ENCODE assay signal across 17 cellular contexts in the genomic region with DNA sequence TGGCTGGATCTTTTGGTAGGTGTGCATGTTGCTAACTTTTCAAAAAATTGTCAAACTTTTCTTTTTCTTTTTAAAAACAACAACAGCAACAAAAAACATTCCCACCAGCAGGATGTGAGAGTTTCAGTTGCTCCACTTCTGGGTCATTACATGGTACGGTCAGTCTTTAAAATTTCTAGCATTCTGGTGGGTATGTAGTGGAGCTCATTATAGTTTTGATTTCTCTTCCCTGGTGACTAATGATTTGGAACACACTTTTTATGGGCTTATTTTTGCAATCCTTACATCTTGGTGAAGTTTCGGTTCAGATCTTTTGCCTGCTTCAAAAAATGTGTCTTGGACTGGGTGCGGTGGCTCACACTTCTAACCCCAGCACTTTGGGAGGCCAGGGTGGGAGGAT.
"Had no signal": no experiment of that assay in that cellular context is flagged by ENCODE, and none has a peak within 500 bp of the region (broad histone marks: within the 10 kb centered on the region; RNA-seq: fewer than 3 reads in every experiment).

No MANE protein-coding gene starts in this region.

- H3K4me3 Mint-ChIP-seq: naive thymus-derived CD4-positive, alpha-beta T cell; stimulated activated naive B cell treated with anti-CD40 and anti-IgM and Interleukin-4, amounts not matched to agents 10 μg/mL and 1 μg/mL and 100 μg/mL, for 72 hours; stimulated activated naive CD8-positive, alpha-beta T cell treated with anti-CD3 and anti-CD28 coated beads, Interleukin-15, amount 100 ng/mL, for 72 hours; type B pancreatic cell had no signal

- H3K27me3 Mint-ChIP-seq: naive thymus-derived CD4-positive, alpha-beta T cell; stimulated activated naive B cell treated with anti-CD40 and anti-IgM and Interleukin-4, amounts not matched to agents 10 μg/mL and 1 μg/mL and 100 μg/mL, for 72 hours; stimulated activated naive CD8-positive, alpha-beta T cell treated with anti-CD3 and anti-CD28 coated beads, Interleukin-15, amount 100 ng/mL, for 72 hours; type B pancreatic cell had no signal

- H3K4me1 ChIP-seq: psoas muscle had no signal

- DNase-seq: dermis blood vessel endothelial cell; erythroblast; heart left ventricle; hippocampal formation; mesendoderm; naive thymus-derived CD4-positive, alpha-beta T cell; psoas muscle; stimulated activated CD4-positive, alpha-beta T cell treated with anti-CD3 and anti-CD28 coated beads, Interleukin-2, amount 100 ng/mL, for 24 hours; stimulated activated CD4-positive, alpha-beta T cell treated with anti-CD3 and anti-CD28 coated beads, Interleukin-4, amount 100 ng/mL, for 4 hours; stimulated activated naive B cell treated with anti-CD40 and anti-IgM and Interleukin-4, amounts not matched to agents 10 μg/mL and 1 μg/mL and 100 μg/mL, for 72 hours; stimulated activated naive CD8-positive, alpha-beta T cell treated with anti-CD3 and anti-CD28 coated beads, Interleukin-15, amount 100 ng/mL, for 72 hours; substantia nigra had no signal

- H3K9me3 ChIP-seq: neutrophil, psoas muscle, thoracic aorta had no signal

- H3K27ac Mint-ChIP-seq: naive thymus-derived CD4-positive, alpha-beta T cell; stimulated activated naive B cell treated with anti-CD40 and anti-IgM and Interleukin-4, amounts not matched to agents 10 μg/mL and 1 μg/mL and 100 μg/mL, for 72 hours; stimulated activated naive CD8-positive, alpha-beta T cell treated with anti-CD3 and anti-CD28 coated beads, Interleukin-15, amount 100 ng/mL, for 72 hours; type B pancreatic cell had no signal

- H3K27ac ChIP-seq: heart left ventricle, neutrophil, psoas muscle, skin epidermis, thoracic aorta had no signal

- H3K27me3 ChIP-seq: heart left ventricle, neutrophil had no signal

- H3K4me3 ChIP-seq: heart left ventricle, psoas muscle, skin epidermis, thoracic aorta had no signal

- H3K36me3 ChIP-seq: neutrophil, thoracic aorta had no signal

- ATAC-seq: naive thymus-derived CD4-positive, alpha-beta T cell; psoas muscle; sciatic nerve; stimulated activated naive B cell treated with anti-CD40 and anti-IgM and Interleukin-4, amounts not matched to agents 10 μg/mL and 1 μg/mL and 100 μg/mL, for 72 hours; stimulated activated naive CD8-positive, alpha-beta T cell treated with anti-CD3 and anti-CD28 coated beads, Interleukin-15, amount 100 ng/mL, for 72 hours had no signal
